Comparison of ENCODE assay signal across 11 cellular contexts in the genomic region with DNA sequence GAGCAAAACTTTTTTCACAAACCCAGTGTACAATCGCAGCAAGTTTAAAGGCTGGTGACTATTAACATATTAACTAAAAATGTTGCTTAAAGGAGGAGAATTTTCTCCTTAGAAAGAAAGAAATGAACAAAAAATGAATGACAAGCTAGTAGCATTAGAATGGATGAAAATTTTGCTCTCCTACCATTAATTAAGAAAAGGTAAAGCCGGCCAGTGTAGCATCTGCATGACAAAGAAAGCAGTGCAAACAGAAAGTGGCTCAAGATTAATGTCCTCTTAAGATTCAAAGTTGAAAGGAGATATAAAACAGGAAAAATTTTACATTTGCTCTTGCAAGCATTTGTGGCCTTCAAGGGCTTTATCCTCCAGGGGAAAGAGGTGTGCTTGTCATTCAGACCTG.
"Had no signal": no experiment of that assay in that cellular context is flagged by ENCODE, and none has a peak within 500 bp of the region (broad histone marks: within the 10 kb centered on the region; RNA-seq: fewer than 3 reads in every experiment).

No MANE protein-coding gene starts in this region.

- FAIRE-seq: H54, HepG2 had no signal

- H3K4me1 Mint-ChIP-seq: IgD-negative memory B cell had no signal

- H3K36me3 Mint-ChIP-seq: IgD-negative memory B cell had no signal

- H3K27me3 Mint-ChIP-seq: IgD-negative memory B cell had no signal

- H3K4me3 Mint-ChIP-seq: H9, HFFc6, IgD-negative memory B cell had no signal

- DNase-seq: GM23248, GOT3, H9, HFFc6, KBM-7 had no signal

- H3K27ac ChIP-seq: GM23248, HL-60, KMS-11 had no signal

- H3K9ac ChIP-seq: GM23248, KMS-11 had no signal

- H3K27ac Mint-ChIP-seq: HFFc6, IgD-negative memory B cell had no signal

- H3K4me2 ChIP-seq: KMS-11 had no signal

- ATAC-seq: HCT116, HepG2 had no signal

- H3K4me3 ChIP-seq: GM23248 had no signal

- H2AFZ ChIP-seq: GM23248 had no signal
